ENCODE assay signal across 16 cellular contexts in the genomic region with DNA sequence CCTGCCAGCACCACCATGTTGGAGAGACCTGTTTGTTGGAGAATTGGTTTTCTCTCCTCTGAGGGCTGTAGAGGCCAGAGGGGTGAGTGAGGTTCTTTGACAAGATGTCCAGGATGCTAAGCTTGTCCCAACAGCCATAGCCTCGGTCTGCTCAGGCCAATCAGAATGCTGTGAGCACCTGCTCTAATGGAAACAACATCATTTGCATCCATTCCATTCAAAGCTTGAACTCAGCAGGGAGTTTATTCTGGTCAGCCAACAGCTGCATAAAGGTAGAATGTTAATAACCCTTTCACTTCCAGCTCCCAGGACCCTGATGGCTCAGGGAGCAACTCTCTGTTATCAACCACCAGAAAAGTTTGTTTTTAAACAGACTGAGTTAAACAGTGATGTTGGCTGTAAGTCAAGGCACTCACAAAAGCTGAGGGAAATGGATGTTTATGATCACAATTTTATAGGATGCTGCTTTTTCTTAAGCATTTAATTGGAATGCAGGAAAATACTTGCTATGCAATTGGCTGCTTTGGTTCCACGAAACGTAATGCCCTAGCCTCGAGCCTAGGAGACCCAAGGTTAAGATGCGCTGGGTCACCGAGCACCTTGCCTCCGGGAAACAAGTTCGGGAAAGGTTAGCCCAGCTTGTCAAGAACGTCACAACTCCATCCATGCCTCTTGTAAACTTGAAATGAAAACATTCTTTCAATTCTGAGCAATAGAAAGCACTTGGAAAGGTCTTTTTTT.
DNase-seq lines count a peak whose midpoint lies in the region; ATAC-seq and TF ChIP-seq lines count a peak whose summit lies in the region.
"Had no signal": no experiment of that assay in that cellular context is flagged by ENCODE, and none has a peak within 500 bp of the region (broad histone marks: within the 10 kb centered on the region; RNA-seq: fewer than 3 reads in every experiment).

No MANE protein-coding gene starts in this region.

- peak overlapping the region; percentile 16 for H3K9ac ChIP-seq in smooth muscle cell (ENCODE audit: low read depth)

- no peaks in the 10 kb centered on the region for H3K9me3 ChIP-seq in smooth muscle cell (replicated peaks; ENCODE audit: low read depth)

- ATAC-seq in HG03280 (IDR thresholded peaks at IDR 0.05; ENCODE audit: unreplicated experiment) (no peak), GM18907 (IDR thresholded peaks at IDR 0.05; ENCODE audit: unreplicated experiment) (no peak)
- ATAC-seq: left ventricle myocardium superior had no signal

- no peaks in the 10 kb centered on the region for H3K27me3 ChIP-seq in smooth muscle cell (ENCODE audit: low read depth)
- H3K27me3 ChIP-seq: brain microvascular endothelial cell had no signal

- peaks cover 5% of the 10 kb centered on the region for H3F3A ChIP-seq in smooth muscle cell (ENCODE audit: low read depth)

- no peak overlapping the region for H3K4me3 ChIP-seq in smooth muscle cell
- H3K4me3 ChIP-seq: dorsolateral prefrontal cortex had no signal

- DNase-seq in activated effector memory CD4-positive, alpha-beta T cell treated with anti-CD3 and anti-CD28 coated beads, Interleukin-2, amount 50 U/mL, for 16 hours: peak; percentile 46
- DNase-seq in activated effector memory CD4-positive, alpha-beta T cell treated with Interleukin-2 at 50 U/mL for 16 hours: no peak
- DNase-seq in NCI-H69 (lab: John Stamatoyannopoulos, UW) (peak; percentile 10), iPS DF 19.7 (ENCODE audit: low read depth, low spot score) (peak; percentile 78), smooth muscle cell (lab: John Stamatoyannopoulos, UW; ENCODE audit: unreplicated experiment) (no peak), A172 (ENCODE audit: low spot score) (no peak)
- DNase-seq: brain microvascular endothelial cell, dorsolateral prefrontal cortex, hippocampal formation, Kasumi-1, left ventricle myocardium superior, NCI-H1694 treated with DMSO at 0.1 percent for 48 hours, NCI-H510A, RPMI8226 had no signal

- WGBS in smooth muscle cell (ENCODE audit: low lambda C conversion rate): 68% methylated on average over 9 of the region's 9 CpGs

- no peak overlapping the region for H2AFZ ChIP-seq in smooth muscle cell (ENCODE audit: low read depth)

- H3K79me2 ChIP-seq in smooth muscle cell (ENCODE audit: low read depth): no peaks in the 10 kb centered on the region

- TF ChIP-seq CTCF in smooth muscle cell (IDR thresholded peaks at IDR 0.05; ENCODE audit: borderline replicate concordance, insufficient read depth, poor library complexity, severe bottlenecking): no peak

- H3K27ac ChIP-seq in smooth muscle cell (ENCODE audit: low read depth): peak overlapping the region; percentile 81
- H3K27ac ChIP-seq: dorsolateral prefrontal cortex had no signal

- H3K4me2 ChIP-seq in smooth muscle cell: peak overlapping the region; percentile 53

- no peaks in the 10 kb centered on the region for H4K20me1 ChIP-seq in smooth muscle cell (ENCODE audit: low read depth)

- peaks cover 11% of the 10 kb centered on the region for H3K4me1 ChIP-seq in smooth muscle cell (ENCODE audit: low read depth)

- no peaks in the 10 kb centered on the region for H3K36me3 ChIP-seq in smooth muscle cell (ENCODE audit: low read depth)

Comparison
In these comparisons a context has a peak if more than half of its experiments do, and no peak if none do; other contexts are left out.
1. DNase-seq: peak in activated effector memory CD4-positive, alpha-beta T cell treated with anti-CD3 and anti-CD28 coated beads, Interleukin-2, amount 50 U/mL, for 16 hours (single experiment), NCI-H69 (single experiment) and iPS DF 19.7 (single experiment); none in activated effector memory CD4-positive, alpha-beta T cell treated with Interleukin-2 at 50 U/mL for 16 hours (single experiment), smooth muscle cell (single experiment) and A172 (single experiment).